Comparison of ENCODE assay signal across 16 cellular contexts in the genomic region with DNA sequence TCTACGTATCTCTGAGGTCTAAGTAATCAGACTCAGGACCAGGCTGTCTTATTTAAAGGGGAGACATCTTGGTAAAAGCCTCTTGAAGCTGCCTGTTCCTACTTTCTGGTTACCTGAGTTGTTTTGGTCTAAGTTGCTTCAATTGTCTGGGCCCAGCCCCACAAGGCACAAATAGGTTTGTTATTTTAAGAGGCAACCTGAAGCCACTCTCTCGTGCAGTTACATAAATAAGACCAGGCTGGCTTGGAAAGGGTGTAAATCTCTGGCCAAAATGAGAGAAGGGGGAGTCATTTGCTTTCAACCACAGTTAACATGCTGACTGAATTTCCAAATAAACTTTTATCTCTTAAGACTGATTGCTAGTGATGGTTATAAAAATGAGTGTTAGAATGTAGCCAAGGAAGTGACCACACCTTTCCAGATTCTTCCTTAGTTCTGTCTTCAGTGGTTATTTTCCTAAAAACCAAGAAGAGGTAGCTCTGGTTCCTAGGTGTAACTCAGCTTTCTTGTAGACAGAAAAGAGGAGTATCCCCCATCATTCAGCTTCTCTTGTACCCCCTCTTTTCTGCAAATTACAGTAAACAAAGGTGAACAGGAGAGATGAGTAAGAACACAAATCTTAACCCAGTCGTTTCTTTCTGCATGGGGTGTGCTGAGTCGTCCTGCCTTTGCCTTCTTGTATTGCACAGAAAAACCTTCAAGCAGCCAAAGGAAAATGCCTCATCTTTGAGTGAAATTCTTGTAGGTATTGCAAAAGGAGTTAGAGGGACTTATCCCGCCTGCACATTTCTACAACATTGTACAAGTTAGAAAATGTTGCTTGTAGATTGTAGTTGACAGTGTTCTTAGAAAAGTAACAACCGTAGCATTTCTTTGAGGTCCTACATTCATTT.
DNase-seq lines count a peak whose midpoint lies in the region; ATAC-seq and TF ChIP-seq lines count a peak whose summit lies in the region.
"Had no signal": no experiment of that assay in that cellular context is flagged by ENCODE, and none has a peak within 500 bp of the region (broad histone marks: within the 10 kb centered on the region; RNA-seq: fewer than 3 reads in every experiment).

No MANE protein-coding gene starts in this region.

- no peaks in the 10 kb centered on the region for H3K79me2 ChIP-seq in ACC112 (ENCODE audit: control insufficient read depth, insufficient read depth, low read length, unreplicated experiment)

- no peaks in the 10 kb centered on the region for H3K27me3 ChIP-seq in ACC112 (ENCODE audit: insufficient read depth, low read length)
- H3K27me3 ChIP-seq: Peyer's patch, right atrium auricular region, stomach had no signal

- H3K4me1 ChIP-seq in ACC112 (ENCODE audit: control insufficient read depth, insufficient read depth, low read length, unreplicated experiment), result peaks cover 25% of the 10 kb centered on the region
- H3K4me1 ChIP-seq: Peyer's patch had no signal

- H3K4me3 ChIP-seq in ACC112 (ENCODE audit: low read depth, low read length), result 0 out of 2 replicates have a peak overlapping the region, but pooled peaks have one; percentile 14
- H3K4me3 ChIP-seq in epithelial cell of esophagus (ENCODE audit: low read length), result no peak overlapping the region
- H3K4me3 ChIP-seq: Peyer's patch, right atrium auricular region, SK-N-MC, stomach had no signal

- H3K4me1 Mint-ChIP-seq in mesothelial cell of epicardium, result peaks cover 18% of the 10 kb centered on the region
- H3K4me1 Mint-ChIP-seq: activated CD4-positive, alpha-beta T cell treated with anti-CD3 and anti-CD28 coated beads, Interleukin-2, amount 10 ng/mL, durations not matched to agents 7 days and 5 days; CD4-positive, alpha-beta memory T cell had no signal

- ATAC-seq in GM18519 (IDR thresholded peaks at IDR 0.05; ENCODE audit: low FRiP score, unreplicated experiment) (no peak), HG03460 (IDR thresholded peaks at IDR 0.05; ENCODE audit: unreplicated experiment) (no peak)

- no peaks in the 10 kb centered on the region for H3K36me3 ChIP-seq in ACC112 (ENCODE audit: insufficient read depth, low read length)
- H3K36me3 ChIP-seq: Peyer's patch, right atrium auricular region, stomach had no signal

- H2AFZ ChIP-seq in ACC112 (ENCODE audit: low read length, unreplicated experiment), result peak overlapping the region; percentile 61

- H3K4me3 Mint-ChIP-seq in mesothelial cell of epicardium, result no peak overlapping the region
- H3K4me3 Mint-ChIP-seq: activated CD4-positive, alpha-beta T cell treated with anti-CD3 and anti-CD28 coated beads, Interleukin-2, amount 10 ng/mL, durations not matched to agents 7 days and 5 days; CD4-positive, alpha-beta memory T cell had no signal

- peak overlapping the region; percentile 21 for H3K27ac Mint-ChIP-seq in mesothelial cell of epicardium
- H3K27ac Mint-ChIP-seq: activated CD4-positive, alpha-beta T cell treated with anti-CD3 and anti-CD28 coated beads, Interleukin-2, amount 10 ng/mL, durations not matched to agents 7 days and 5 days had no signal

- H3K27ac ChIP-seq in ACC112 (ENCODE audit: low read depth, low read length) (0 out of 2 replicates have a peak overlapping the region, but pooled peaks have one; percentile 5), caudate nucleus (ENCODE audit: low read depth, low read length) (no peak overlapping the region)
- H3K27ac ChIP-seq: SK-N-MC had no signal

- H3K36me3 Mint-ChIP-seq in mesothelial cell of epicardium, result no peaks in the 10 kb centered on the region
- H3K36me3 Mint-ChIP-seq: CD4-positive, alpha-beta memory T cell had no signal

- DNase-seq in HS-5 (ENCODE audit: low read depth), result peak; percentile 4
- DNase-seq in epithelial cell of esophagus (ENCODE audit: low read depth), result peak; percentile 25
- DNase-seq in mesothelial cell of epicardium (ENCODE audit: low spot score in 2 of 2, unreplicated experiment in 2 of 2), result no peak
- no peak for DNase-seq in central memory CD4-positive, alpha-beta T cell
- no peak for DNase-seq in caudate nucleus (lab: John Stamatoyannopoulos, UW)
- DNase-seq: activated naive CD4-positive, alpha-beta T cell treated with anti-CD3 and anti-CD28 coated beads, Interleukin-2, amount 50 U/mL, for 16 hours; NCI-H2029; Peyer's patch; stomach had no signal

- H3K9me3 Mint-ChIP-seq in mesothelial cell of epicardium, result no peaks in the 10 kb centered on the region
- H3K9me3 Mint-ChIP-seq: activated CD4-positive, alpha-beta T cell treated with anti-CD3 and anti-CD28 coated beads, Interleukin-2, amount 10 ng/mL, durations not matched to agents 7 days and 5 days had no signal

- TF ChIP-seq CTCF in epithelial cell of esophagus (IDR thresholded peaks at IDR 0.05; ENCODE audit: insufficient read depth, low read depth, low read length, missing control alignments) (no peak), mesothelial cell of epicardium (IDR thresholded peaks at IDR 0.05; ENCODE audit: unreplicated experiment) (no peak)

- peaks cover 10% of the 10 kb centered on the region for H3K27me3 Mint-ChIP-seq in mesothelial cell of epicardium (ENCODE audit: low read depth)
- H3K27me3 Mint-ChIP-seq: activated CD4-positive, alpha-beta T cell treated with anti-CD3 and anti-CD28 coated beads, Interleukin-2, amount 10 ng/mL, durations not matched to agents 7 days and 5 days; CD4-positive, alpha-beta memory T cell had no signal

Comparison
In these comparisons a context has a peak if more than half of its experiments do, and no peak if none do; other contexts are left out.
1. DNase-seq: peak in HS-5 (single experiment) and epithelial cell of esophagus (single experiment); none in mesothelial cell of epicardium (0 of 2), central memory CD4-positive, alpha-beta T cell (single experiment) and caudate nucleus (0 of 61).